Comparison of ENCODE assay signal across 19 cellular contexts in the genomic region with DNA sequence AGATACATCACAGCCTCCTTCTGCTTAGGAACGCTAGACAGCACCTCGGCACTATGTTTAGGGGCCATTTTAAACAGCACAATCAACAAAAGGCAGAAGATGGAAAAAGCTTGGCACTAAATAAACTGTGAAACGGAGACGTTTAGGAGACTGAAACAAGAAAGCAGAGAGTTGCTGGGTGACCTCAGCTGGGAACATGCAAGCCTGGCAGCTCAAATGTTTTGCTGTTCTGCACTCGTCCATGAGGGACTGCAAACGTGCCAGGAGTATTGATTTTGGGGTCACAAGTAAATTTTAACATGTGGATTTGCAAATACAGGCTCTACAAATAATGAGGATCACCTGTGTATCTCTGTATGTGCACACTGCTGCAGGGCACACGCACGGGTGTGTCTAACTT.
"Had no signal": no experiment of that assay in that cellular context is flagged by ENCODE, and none has a peak within 500 bp of the region (broad histone marks: within the 10 kb centered on the region; RNA-seq: fewer than 3 reads in every experiment).

No MANE protein-coding gene starts in this region.

- H3K27ac ChIP-seq: heart left ventricle, lower lobe of right lung, pancreas, spleen, stomach, thyroid gland, uterus had no signal

- H3K4me1 ChIP-seq: lower lobe of right lung, pancreas, spleen, uterus had no signal

- DNase-seq: cortex of kidney; dorsolateral prefrontal cortex; effector CD8-positive, alpha-beta T cell; heart left ventricle; hippocampal formation; lower lobe of right lung; naive B cell; occipital lobe; pancreas; spleen; stimulated activated CD4-positive, alpha-beta T cell treated with anti-CD3 and anti-CD28 coated beads, Interleukin-15, amount 100 ng/mL, for 24 hours; stimulated activated CD4-positive, alpha-beta T cell treated with anti-CD3 and anti-CD28 coated beads, Interleukin-1b, Interleukin-23, amount 100 ng/mL, for 48 hours; stimulated activated CD4-positive, alpha-beta T cell treated with anti-CD3 and anti-CD28 coated beads, Interleukin-4, amount 100 ng/mL, for 24 hours; stimulated activated naive B cell treated with anti-CD40 and anti-IgM and Interleukin-4, amounts not matched to agents 10 μg/mL and 1 μg/mL and 100 μg/mL, for 72 hours; stomach; uterus had no signal

- H3K36me3 ChIP-seq: heart left ventricle, lower lobe of right lung, pancreas, spleen, stomach, thyroid gland, uterus had no signal

- ATAC-seq: esophagus mucosa; heart left ventricle; lower lobe of right lung; pancreas; sciatic nerve; stimulated activated naive B cell treated with anti-CD40 and anti-IgM and Interleukin-4, amounts not matched to agents 10 μg/mL and 1 μg/mL and 100 μg/mL, for 72 hours had no signal

- H3K9me3 ChIP-seq: heart left ventricle, lower lobe of right lung, pancreas, spleen, stomach, thyroid gland, uterus had no signal

- H3K4me3 ChIP-seq: heart left ventricle, lower lobe of right lung, pancreas, spleen, stomach, thyroid gland, uterus had no signal

- H3K27me3 ChIP-seq: dorsolateral prefrontal cortex, heart left ventricle, pancreas, spleen, stomach, thyroid gland, uterus had no signal
